In the genomic region with DNA sequence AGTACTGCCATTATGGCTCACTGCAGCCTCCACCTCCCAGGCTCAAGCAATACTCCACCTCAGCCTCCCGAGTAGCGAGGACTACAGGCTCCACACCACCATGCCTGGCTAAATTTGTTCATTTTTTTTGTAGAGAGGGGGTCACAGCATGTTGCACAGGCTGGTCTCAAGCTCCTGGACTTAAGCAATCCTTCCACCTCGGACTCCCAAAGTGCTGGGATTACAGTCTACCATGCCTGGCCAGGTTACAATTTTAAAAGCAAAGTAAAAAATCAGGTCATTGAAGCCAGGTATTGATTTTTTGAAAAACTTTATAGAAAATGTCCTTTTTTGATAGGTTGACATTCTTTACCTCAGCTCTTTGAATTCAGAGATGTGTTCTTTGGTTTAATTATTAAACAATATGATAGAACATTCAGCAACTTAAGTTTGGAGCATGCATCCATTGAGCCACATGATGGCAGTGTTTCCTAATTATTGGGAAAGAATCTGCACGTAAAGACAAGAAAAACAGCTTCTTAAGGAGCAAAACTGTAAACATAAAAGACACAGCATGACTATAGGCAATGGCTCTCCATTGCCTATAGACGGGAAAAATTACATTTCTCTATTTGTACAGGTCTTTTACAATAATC, we compare ENCODE assay signal across 1 cellular context.
TF ChIP-seq lines count a peak whose summit lies in the region.

No MANE protein-coding gene starts in this region.

TF ChIP-seq in HCT116, 20 proteins besides CTCF, POLR2A, EP300 and RAD21:
- peak; percentile 22; the same call in 1 of the 2 replicates for TF ChIP-seq EGR1 (IDR thresholded peaks at IDR 0.05; ENCODE audit: low read depth)
- TF ChIP-seq, protein P1, sequence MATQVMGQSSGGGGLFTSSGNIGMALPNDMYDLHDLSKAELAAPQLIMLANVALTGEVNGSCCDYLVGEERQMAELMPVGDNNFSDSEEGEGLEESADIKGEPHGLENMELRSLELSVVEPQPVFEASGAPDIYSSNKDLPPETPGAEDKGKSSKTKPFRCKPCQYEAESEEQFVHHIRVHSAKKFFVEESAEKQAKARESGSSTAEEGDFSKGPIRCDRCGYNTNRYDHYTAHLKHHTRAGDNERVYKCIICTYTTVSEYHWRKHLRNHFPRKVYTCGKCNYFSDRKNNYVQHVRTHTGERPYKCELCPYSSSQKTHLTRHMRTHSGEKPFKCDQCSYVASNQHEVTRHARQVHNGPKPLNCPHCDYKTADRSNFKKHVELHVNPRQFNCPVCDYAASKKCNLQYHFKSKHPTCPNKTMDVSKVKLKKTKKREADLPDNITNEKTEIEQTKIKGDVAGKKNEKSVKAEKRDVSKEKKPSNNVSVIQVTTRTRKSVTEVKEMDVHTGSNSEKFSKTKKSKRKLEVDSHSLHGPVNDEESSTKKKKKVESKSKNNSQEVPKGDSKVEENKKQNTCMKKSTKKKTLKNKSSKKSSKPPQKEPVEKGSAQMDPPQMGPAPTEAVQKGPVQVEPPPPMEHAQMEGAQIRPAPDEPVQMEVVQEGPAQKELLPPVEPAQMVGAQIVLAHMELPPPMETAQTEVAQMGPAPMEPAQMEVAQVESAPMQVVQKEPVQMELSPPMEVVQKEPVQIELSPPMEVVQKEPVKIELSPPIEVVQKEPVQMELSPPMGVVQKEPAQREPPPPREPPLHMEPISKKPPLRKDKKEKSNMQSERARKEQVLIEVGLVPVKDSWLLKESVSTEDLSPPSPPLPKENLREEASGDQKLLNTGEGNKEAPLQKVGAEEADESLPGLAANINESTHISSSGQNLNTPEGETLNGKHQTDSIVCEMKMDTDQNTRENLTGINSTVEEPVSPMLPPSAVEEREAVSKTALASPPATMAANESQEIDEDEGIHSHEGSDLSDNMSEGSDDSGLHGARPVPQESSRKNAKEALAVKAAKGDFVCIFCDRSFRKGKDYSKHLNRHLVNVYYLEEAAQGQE (IDR thresholded peaks at IDR 0.05; ENCODE audit: low read depth): no peak
- TF ChIP-seq, protein P2, sequence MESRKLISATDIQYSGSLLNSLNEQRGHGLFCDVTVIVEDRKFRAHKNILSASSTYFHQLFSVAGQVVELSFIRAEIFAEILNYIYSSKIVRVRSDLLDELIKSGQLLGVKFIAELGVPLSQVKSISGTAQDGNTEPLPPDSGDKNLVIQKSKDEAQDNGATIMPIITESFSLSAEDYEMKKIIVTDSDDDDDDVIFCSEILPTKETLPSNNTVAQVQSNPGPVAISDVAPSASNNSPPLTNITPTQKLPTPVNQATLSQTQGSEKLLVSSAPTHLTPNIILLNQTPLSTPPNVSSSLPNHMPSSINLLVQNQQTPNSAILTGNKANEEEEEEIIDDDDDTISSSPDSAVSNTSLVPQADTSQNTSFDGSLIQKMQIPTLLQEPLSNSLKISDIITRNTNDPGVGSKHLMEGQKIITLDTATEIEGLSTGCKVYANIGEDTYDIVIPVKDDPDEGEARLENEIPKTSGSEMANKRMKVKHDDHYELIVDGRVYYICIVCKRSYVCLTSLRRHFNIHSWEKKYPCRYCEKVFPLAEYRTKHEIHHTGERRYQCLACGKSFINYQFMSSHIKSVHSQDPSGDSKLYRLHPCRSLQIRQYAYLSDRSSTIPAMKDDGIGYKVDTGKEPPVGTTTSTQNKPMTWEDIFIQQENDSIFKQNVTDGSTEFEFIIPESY (IDR thresholded peaks at IDR 0.05; ENCODE audit: extremely low read depth, insufficient replicate concordance, low read length): no peak
- TF ChIP-seq EZH2 (IDR thresholded peaks at IDR 0.05): no peak
- TF ChIP-seq ELF1 (IDR thresholded peaks at IDR 0.05; ENCODE audit: borderline replicate concordance, low read depth): no peak
- no peak for TF ChIP-seq EZH2phosphoT487 (IDR thresholded peaks at IDR 0.05; ENCODE audit: borderline replicate concordance)
- TF ChIP-seq, protein P3, sequence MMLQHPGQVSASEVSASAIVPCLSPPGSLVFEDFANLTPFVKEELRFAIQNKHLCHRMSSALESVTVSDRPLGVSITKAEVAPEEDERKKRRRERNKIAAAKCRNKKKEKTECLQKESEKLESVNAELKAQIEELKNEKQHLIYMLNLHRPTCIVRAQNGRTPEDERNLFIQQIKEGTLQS (IDR thresholded peaks at IDR 0.05): no peak
- TF ChIP-seq YY1 (IDR thresholded peaks at IDR 0.05; ENCODE audit: extremely low read depth, insufficient replicate concordance, low read depth, low read length): no peak
